Comparison of ENCODE assay signal across 12 cellular contexts in genomic region chr10:110634527-110635209, GRCh38. TPM values are rescaled to one million over a fixed set of nuclear protein-coding genes. Genes with fewer than 3 reads are reported as not detected.
DNase-seq lines count a peak whose midpoint lies in the region; ATAC-seq lines count a peak whose summit lies in the region.
"Had no signal": no experiment of that assay in that cellular context is flagged by ENCODE, and none has a peak within 500 bp of the region (broad histone marks: within the 10 kb centered on the region; RNA-seq: fewer than 3 reads in every experiment).

No MANE protein-coding gene starts in this region.

- DNase-seq in NCI-H1436 (lab: John Stamatoyannopoulos, UW) (peak; percentile 18), NCI-H1436 treated with DMSO at 0.1 percent for 48 hours (lab: John Stamatoyannopoulos, UW) (no peak), NCI-H345 treated with DMSO at 0.1 percent for 48 hours (lab: John Stamatoyannopoulos, UW; ENCODE audit: unreplicated experiment) (peak; percentile 18), foreskin melanocyte (peak; percentile 56), HuH-7 (ENCODE audit: low spot score) (no peak)
- DNase-seq: activated CD8-positive, alpha-beta memory T cell treated with anti-CD3 and anti-CD28 coated beads for 24 hours; effector CD8-positive, alpha-beta T cell; hypothalamus; stimulated activated naive CD4-positive, alpha-beta T cell had no signal

- ATAC-seq in HG02852 (IDR thresholded peaks at IDR 0.05; ENCODE audit: unreplicated experiment), result no peak
- no peak for ATAC-seq in GM18873 (IDR thresholded peaks at IDR 0.05; ENCODE audit: low FRiP score, unreplicated experiment)

- peak overlapping the region; percentile 51 for H3K27ac ChIP-seq in skeletal muscle tissue (ENCODE audit: low read depth, low read length)

- no peaks in the 10 kb centered on the region for H3K9me3 ChIP-seq in skeletal muscle tissue (ENCODE audit: control insufficient read depth in 3 of 3, low read length in 3 of 3)

- no peaks in the 10 kb centered on the region for H3K36me3 ChIP-seq in skeletal muscle tissue (ENCODE audit: control insufficient read depth in 3 of 3, insufficient read depth in 3 of 3, low read length in 3 of 3)

- no peaks in the 10 kb centered on the region for H3K27me3 ChIP-seq in skeletal muscle tissue (ENCODE audit: control insufficient read depth in 3 of 3, insufficient read depth in 3 of 3, low read length in 3 of 3)

- H3K4me1 ChIP-seq in skeletal muscle tissue (ENCODE audit: control insufficient read depth in 3 of 3, insufficient read depth in 3 of 3, low read length in 3 of 3), result peaks cover 26 to 35% (median 34%) of the 10 kb centered on the region in 3 donors

- H3K9ac ChIP-seq in skeletal muscle tissue (ENCODE audit: low read depth in 1 of 3, low read length in 3 of 3), result peak overlapping the region in 1 of 3 donors; percentile 61

- peak overlapping the region in 1 of 3 donors; percentile 45 for H3K4me3 ChIP-seq in skeletal muscle tissue (ENCODE audit: low read length in 3 of 3)

RNA-seq across cellular contexts. Expression of gene RBM20, which starts 9.5 kb away (rescaled TPM):
- total RNA-seq in skeletal muscle tissue, result 6.3 TPM

Comparison
In these comparisons a context has a peak if more than half of its experiments do, and no peak if none do; other contexts are left out.
1. DNase-seq: peak in NCI-H1436 (single experiment), NCI-H345 treated with DMSO at 0.1 percent for 48 hours (single experiment) and foreskin melanocyte (single experiment); none in NCI-H1436 treated with DMSO at 0.1 percent for 48 hours (single experiment) and HuH-7 (single experiment).